Comparison of ENCODE assay signal across 23 cellular contexts in the genomic region with DNA sequence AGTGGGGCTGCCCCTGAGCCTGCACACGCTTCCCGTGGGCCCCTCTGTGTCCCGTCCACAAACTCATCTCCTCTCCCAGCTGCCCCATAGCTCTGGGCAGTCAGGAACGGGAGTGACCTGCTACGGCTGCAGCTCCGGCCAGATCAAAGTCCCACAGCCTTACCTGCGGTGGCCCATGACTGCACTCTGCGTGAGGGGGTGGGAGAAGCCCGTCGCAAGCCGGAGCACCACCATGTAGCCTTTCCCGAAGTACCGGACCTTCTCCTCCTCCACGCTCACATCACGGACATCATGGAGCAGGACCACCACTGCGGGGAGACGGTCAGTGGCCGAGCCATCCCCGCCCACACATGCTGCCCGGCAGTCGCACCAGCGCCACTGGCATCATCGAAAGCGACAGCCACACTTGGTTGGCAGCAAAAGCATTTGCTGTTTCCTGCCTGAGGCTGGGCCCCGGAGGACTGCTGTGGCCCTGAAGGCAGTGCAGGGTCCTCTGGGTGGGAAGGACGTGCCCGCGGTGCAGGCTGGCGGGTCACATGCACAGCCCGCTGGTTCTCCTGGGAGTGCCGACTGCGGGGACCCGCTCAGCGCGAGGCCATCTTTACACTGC. TPM values are rescaled to one million over a fixed set of nuclear protein-coding genes. Genes with fewer than 3 reads are reported as not detected.
A peak's percentile ranks its signal among the peaks of the same experiment; 100 is the strongest.
DNase-seq lines count a peak whose midpoint lies in the region; ATAC-seq, FAIRE-seq and TF ChIP-seq lines count a peak whose summit lies in the region.
"Had no signal": no experiment of that assay in that cellular context is flagged by ENCODE, and none has a peak within 500 bp of the region (broad histone marks: within the 10 kb centered on the region; RNA-seq: fewer than 3 reads in every experiment).

No MANE protein-coding gene starts in this region.

- in situ Hi-C loops in HepG2 (cut with HindIII; ENCODE audit: extremely low pct_ligation_motif_present, low pct_unique_long_range_greater_than_20kb), result no loop called here

- no peak for TF ChIP-seq EP300 in HepG2 (IDR thresholded peaks at IDR 0.05; ENCODE audit: low read depth in 2 of 2, low read length in 2 of 2)
- TF ChIP-seq EP300 in HepG2 (CRISPR knock-in tag; IDR thresholded peaks at IDR 0.05; ENCODE audit: borderline replicate concordance), result no peak

- no peaks in the 10 kb centered on the region for H3K27me3 ChIP-seq in BLaER1 treated with 17β-estradiol and CSF1 and Interleukin-3, amounts not matched to agents 10 nM and 100 nM
- H3K27me3 ChIP-seq in HepG2 (ENCODE audit: control insufficient read depth in 1 of 2, insufficient read depth in 2 of 2, low read length in 2 of 2), result no peaks in the 10 kb centered on the region
- H3K27me3 ChIP-seq: left lung, MG63, thyroid gland had no signal

- TF ChIP-seq CTCF in WTC11 (IDR thresholded peaks at IDR 0.05) (no peak), HepG2 (CRISPR knock-in tag; IDR thresholded peaks at IDR 0.05) (no peak)

- peak overlapping the region in 9 of 11 experiments; percentile 3 to 73 (median 56); a peak in 13 of 22 replicates for H3K9ac ChIP-seq in BLaER1 treated with 17β-estradiol and CSF1 and Interleukin-3, amounts not matched to agents 10 nM and 100 nM
- no peak overlapping the region for H3K9ac ChIP-seq in HepG2 (ENCODE audit: insufficient read depth, low read depth, low read length)

- H3K36me3 ChIP-seq in BLaER1 treated with 17β-estradiol and CSF1 and Interleukin-3, amounts not matched to agents 10 nM and 100 nM, result peaks cover 26 to 70% (median 49%) of the 10 kb centered on the region in 11 experiments; a peak in 21 of 22 replicates
- H3K36me3 ChIP-seq in HepG2 (replicated peaks in 1 of 2; ENCODE audit: control insufficient read depth in 1 of 2, insufficient read depth in 2 of 2, low read length in 2 of 2), result peaks cover 6 to 9% of the 10 kb centered on the region in 2 experiments

- H3K4me3 Mint-ChIP-seq in WTC11, result no peak overlapping the region
- H3K4me3 Mint-ChIP-seq: activated naive CD4-positive, alpha-beta T cell treated with anti-CD3 and anti-CD28 coated beads, Interleukin-2, amount 50 U/mL, for 24 hours; CD4-positive, CD25-positive, alpha-beta regulatory T cell; neural crest cell; stimulated activated effector memory CD8-positive, alpha-beta T cell treated with anti-CD3 and anti-CD28 coated beads, Interleukin-12 subunit alpha, Interleukin-12 subunit beta, amount 100 ng/mL, for 72 hours had no signal

- peaks cover 49 to 87% (median 72%) of the 10 kb centered on the region in 11 experiments for H4K20me1 ChIP-seq in BLaER1 treated with 17β-estradiol and CSF1 and Interleukin-3, amounts not matched to agents 10 nM and 100 nM
- H4K20me1 ChIP-seq in HepG2 (ENCODE audit: insufficient read depth, low read length), result no peaks in the 10 kb centered on the region

- no peaks in the 10 kb centered on the region for H3K9me3 Mint-ChIP-seq in WTC11
- H3K9me3 Mint-ChIP-seq: activated naive CD4-positive, alpha-beta T cell treated with anti-CD3 and anti-CD28 coated beads, Interleukin-2, amount 50 U/mL, for 24 hours; CD4-positive, CD25-positive, alpha-beta regulatory T cell; neural crest cell; stimulated activated effector memory CD8-positive, alpha-beta T cell treated with anti-CD3 and anti-CD28 coated beads, Interleukin-12 subunit alpha, Interleukin-12 subunit beta, amount 100 ng/mL, for 72 hours had no signal

- ATAC-seq in WTC11, result no peak
- no peak for ATAC-seq in HepG2
- ATAC-seq in GM18868 (IDR thresholded peaks at IDR 0.05; ENCODE audit: unreplicated experiment), result no peak
- ATAC-seq in HG03097 (IDR thresholded peaks at IDR 0.05; ENCODE audit: low FRiP score, unreplicated experiment), result no peak
- ATAC-seq: activated CD4-positive, CD25-positive, alpha-beta regulatory T cell treated with anti-CD3 and anti-CD28 coated beads, Interleukin-2, amount 50 U/mL, for 24 hours; left lung; mucosa of descending colon; stimulated activated effector memory CD8-positive, alpha-beta T cell treated with anti-CD3 and anti-CD28 coated beads, Interleukin-12 subunit alpha, Interleukin-12 subunit beta, amount 100 ng/mL, for 72 hours had no signal

- POLR2A ChIA-PET in WTC11 (lab: Charles Lee), result no interaction called here
- POLR2A ChIA-PET in HepG2 (lab: Yijun Ruan, JAX), result no interaction called here

- BruUV-seq in HepG2 (replicated peaks; lab: Mats Ljungman, UMichigan), result no TSS peak

- peak overlapping the region in 5 of 11 experiments; percentile 26 to 64 (median 51); a peak in 9 of 22 replicates for H3K27ac ChIP-seq in BLaER1 treated with 17β-estradiol and CSF1 and Interleukin-3, amounts not matched to agents 10 nM and 100 nM
- H3K27ac ChIP-seq in HepG2 (ENCODE audit: extremely low read length, insufficient read depth, low read length), result no peak overlapping the region
- H3K27ac ChIP-seq: SK-N-MC had no signal

- CTCF ChIA-PET in WTC11 (lab: Charles Lee), result no interaction called here
- CTCF ChIA-PET in HepG2 (lab: Yijun Ruan, JAX; ENCODE audit: low intra/inter-chr PET ratio, low total read pairs), result no interaction called here

- H3K27me3 Mint-ChIP-seq in WTC11 (ENCODE audit: low read depth), result no peaks in the 10 kb centered on the region
- H3K27me3 Mint-ChIP-seq: activated naive CD4-positive, alpha-beta T cell treated with anti-CD3 and anti-CD28 coated beads, Interleukin-2, amount 50 U/mL, for 24 hours; progenitor cell of endocrine pancreas had no signal

- H3K4me1 ChIP-seq in BLaER1 treated with 17β-estradiol and CSF1 and Interleukin-3, amounts not matched to agents 10 nM and 100 nM, result peaks cover 84 to 98% (median 96%) of the 10 kb centered on the region in 10 experiments
- H3K4me1 ChIP-seq in HepG2 (ENCODE audit: insufficient read depth, low read length), result peaks cover 5% of the 10 kb centered on the region

- H3K9me3 ChIP-seq in BLaER1 treated with 17β-estradiol and CSF1 and Interleukin-3, amounts not matched to agents 10 nM and 100 nM (replicated peaks in 1 of 11), result no peaks in the 10 kb centered on the region
- no peaks in the 10 kb centered on the region for H3K9me3 ChIP-seq in HepG2 (ENCODE audit: low read length)
- H3K9me3 ChIP-seq: left lung, MG63, mucosa of descending colon, thyroid gland had no signal

- H3K79me2 ChIP-seq in HepG2 (ENCODE audit: insufficient read depth, low read length), result peaks cover 6% of the 10 kb centered on the region

- peak overlapping the region; percentile 88 to 99 (median 94) for H3K4me2 ChIP-seq in BLaER1 treated with 17β-estradiol and CSF1 and Interleukin-3, amounts not matched to agents 10 nM and 100 nM
- H3K4me2 ChIP-seq in HepG2 (ENCODE audit: low read depth, low read length), result no peak overlapping the region

- no peak for TF ChIP-seq RAD21 in HepG2 (CRISPR knock-in tag; IDR thresholded peaks at IDR 0.05)

- intact Hi-C loops in HepG2 (cut with micrococcal nuclease; ENCODE audit: unreplicated experiment), result no loop called here

- WGBS in HepG2 (ENCODE audit: low lambda C conversion rate), result 86% methylated on average over 22 of the region's 35 CpGs

- TF ChIP-seq POLR2A in HepG2 (IDR thresholded peaks at IDR 0.05; ENCODE audit: insufficient read depth in 1 of 2, low read depth in 2 of 2, low read length in 2 of 2), result peak in 1 of 2 experiments; percentile 25; a peak in 1 of 4 replicates

- H3K27ac Mint-ChIP-seq in WTC11, result no peak overlapping the region
- H3K27ac Mint-ChIP-seq: activated naive CD4-positive, alpha-beta T cell treated with anti-CD3 and anti-CD28 coated beads, Interleukin-2, amount 50 U/mL, for 24 hours; CD4-positive, CD25-positive, alpha-beta regulatory T cell; progenitor cell of endocrine pancreas; stimulated activated effector memory CD8-positive, alpha-beta T cell treated with anti-CD3 and anti-CD28 coated beads, Interleukin-12 subunit alpha, Interleukin-12 subunit beta, amount 100 ng/mL, for 72 hours had no signal

- H2AFZ ChIP-seq in HepG2 (ENCODE audit: low read length), result no peak overlapping the region

- H3K36me3 Mint-ChIP-seq in WTC11, result peaks cover 7% of the 10 kb centered on the region
- H3K36me3 Mint-ChIP-seq: CD4-positive, CD25-positive, alpha-beta regulatory T cell had no signal

- H3K4me1 Mint-ChIP-seq in WTC11, result peaks cover 13% of the 10 kb centered on the region

- FAIRE-seq in HepG2 (lab: Jason Lieb, UNC), result no peak
- FAIRE-seq: astrocyte had no signal

- DNase-seq in WTC11 (ENCODE audit: low spot score) (no peak), HepG2 (ENCODE audit: low spot score) (no peak), GM19240 (ENCODE audit: insufficient read length, low spot score) (no peak)
- DNase-seq: activated T-cell treated with anti-CD3 and anti-CD28 coated beads, Interleukin-2, amount 50 U/mL, for 48 hours; CD4-positive, CD25-positive, alpha-beta regulatory T cell; DMS 273 treated with DMSO at 0.1 percent for 48 hours; glutamatergic neuron; MG63; NCI-H1436; NCI-H524 treated with DMSO at 0.1 percent for 48 hours had no signal

- peak overlapping the region in 7 of 10 experiments; percentile 3 to 54 (median 30); a peak in 8 of 20 replicates for H3K4me3 ChIP-seq in BLaER1 treated with 17β-estradiol and CSF1 and Interleukin-3, amounts not matched to agents 10 nM and 100 nM
- no peak overlapping the region for H3K4me3 ChIP-seq in HepG2 (replicated peaks in 1 of 3; ENCODE audit: insufficient read depth in 1 of 3, low read depth in 2 of 3, low read length in 3 of 3)
- H3K4me3 ChIP-seq: left lung, MG63, mucosa of descending colon, SK-N-MC, thyroid gland had no signal

RNA-seq across cellular contexts. Expression of gene CYBC1, which starts 6.2 kb away (rescaled TPM):
- total RNA-seq in WTC11 (2021) (61.5 to 71.7 TPM (median 65.5 TPM) in 3 replicates), HepG2 (2016; rRNA removed; fragmentation: Illumina TruSeq; extraction: Trizol) (27.1 and 43.4 TPM in 2 replicates)
- 72.9 and 78.4 TPM in 2 replicates for total RNA-seq in HepG2 (2016; cell fraction: cytosol; rRNA removed; fragmentation: Illumina TruSeq; extraction: Trizol; ENCODE audit: low read depth)
- 23.7 and 43.2 TPM in 2 replicates for total RNA-seq in HepG2 (2016; cell fraction: insoluble cytoplasmic fraction; rRNA removed; fragmentation: Illumina TruSeq; extraction: Trizol)
- total RNA-seq in HepG2 (2016; cell fraction: membrane; rRNA removed; fragmentation: Illumina TruSeq; extraction: Trizol), result 74.7 and 83.2 TPM in 2 replicates
- 38.5 and 40.4 TPM in 2 replicates for total RNA-seq in HepG2 (2016; cell fraction: nucleus; rRNA removed; fragmentation: Illumina TruSeq; extraction: Trizol)
- polyA plus RNA-seq in HepG2 (2011; rRNA removed), result 44.1 and 56.8 TPM in 2 replicates
- 43.1 and 61.0 TPM in 2 replicates for polyA plus RNA-seq in HepG2 (2011; cell fraction: cytosol; rRNA removed)
- 170 and 187 TPM in 2 replicates for polyA plus RNA-seq in HepG2 (2011; cell fraction: nucleus; rRNA removed)
- 22.9 and 33.5 TPM in 2 replicates for polyA plus RNA-seq in HepG2 (2012)
- polyA plus RNA-seq in HepG2 (2016; cell fraction: cytosol; fragmentation: Illumina TruSeq; extraction: Trizol; ENCODE audit: low read depth), result 7.9 and 8.6 TPM in 2 replicates
- 17.6 and 23.7 TPM in 2 replicates for polyA plus RNA-seq in HepG2 (2016; cell fraction: insoluble cytoplasmic fraction; fragmentation: Illumina TruSeq; extraction: Trizol; ENCODE audit: low read depth)
- polyA plus RNA-seq in HepG2 (2016; cell fraction: membrane; fragmentation: Illumina TruSeq; extraction: Trizol; ENCODE audit: low read depth), result 13.1 and 13.7 TPM in 2 replicates
- 99.7 and 100 TPM in 2 replicates for polyA plus RNA-seq in HepG2 (2016; cell fraction: nucleus; fragmentation: Illumina TruSeq; extraction: Trizol; ENCODE audit: insufficient read depth, low read depth)
- 44.8 and 70.0 TPM in 2 replicates for polyA minus RNA-seq in HepG2 (2011; rRNA and poly(A)+ RNA removed; ENCODE audit: low replicate concordance)
- polyA minus RNA-seq in HepG2 (2011; cell fraction: cytosol; rRNA and poly(A)+ RNA removed), result 34.6 and 36.4 TPM in 2 replicates
- polyA minus RNA-seq in HepG2 (2011; cell fraction: nucleus; rRNA and poly(A)+ RNA removed), result 46.0 and 49.1 TPM in 2 replicates

RNA-seq across cellular contexts. Expression of gene NARF, which starts 14.2 kb away (rescaled TPM):
- total RNA-seq in WTC11 (2021), result 96.7 to 125 TPM (median 117 TPM) in 3 replicates
- total RNA-seq in HepG2 (2016; rRNA removed; fragmentation: Illumina TruSeq; extraction: Trizol), result 61.1 and 69.8 TPM in 2 replicates
- total RNA-seq in HepG2 (2016; cell fraction: cytosol; rRNA removed; fragmentation: Illumina TruSeq; extraction: Trizol; ENCODE audit: low read depth), result 34.2 and 37.8 TPM in 2 replicates
- 63.6 and 70.0 TPM in 2 replicates for total RNA-seq in HepG2 (2016; cell fraction: insoluble cytoplasmic fraction; rRNA removed; fragmentation: Illumina TruSeq; extraction: Trizol)
- total RNA-seq in HepG2 (2016; cell fraction: membrane; rRNA removed; fragmentation: Illumina TruSeq; extraction: Trizol), result 62.0 and 64.0 TPM in 2 replicates
- 32.3 and 41.4 TPM in 2 replicates for total RNA-seq in HepG2 (2016; cell fraction: nucleus; rRNA removed; fragmentation: Illumina TruSeq; extraction: Trizol)
- polyA plus RNA-seq in HepG2 (2011; rRNA removed), result 137 and 144 TPM in 2 replicates
- 155 and 177 TPM in 2 replicates for polyA plus RNA-seq in HepG2 (2011; cell fraction: cytosol; rRNA removed)
- polyA plus RNA-seq in HepG2 (2011; cell fraction: nucleus; rRNA removed), result 165 and 174 TPM in 2 replicates
- polyA plus RNA-seq in HepG2 (2012), result 79.6 and 111 TPM in 2 replicates
- 46.7 and 48.3 TPM in 2 replicates for polyA plus RNA-seq in HepG2 (2016; cell fraction: cytosol; fragmentation: Illumina TruSeq; extraction: Trizol; ENCODE audit: low read depth)
- polyA plus RNA-seq in HepG2 (2016; cell fraction: insoluble cytoplasmic fraction; fragmentation: Illumina TruSeq; extraction: Trizol; ENCODE audit: low read depth), result 78.0 and 81.9 TPM in 2 replicates
- polyA plus RNA-seq in HepG2 (2016; cell fraction: membrane; fragmentation: Illumina TruSeq; extraction: Trizol; ENCODE audit: low read depth), result 47.5 and 59.5 TPM in 2 replicates
- polyA plus RNA-seq in HepG2 (2016; cell fraction: nucleus; fragmentation: Illumina TruSeq; extraction: Trizol; ENCODE audit: insufficient read depth, low read depth), result 89.0 and 97.4 TPM in 2 replicates
- 42.5 and 59.2 TPM in 2 replicates for polyA minus RNA-seq in HepG2 (2011; rRNA and poly(A)+ RNA removed; ENCODE audit: low replicate concordance)
- 31.3 and 38.9 TPM in 2 replicates for polyA minus RNA-seq in HepG2 (2011; cell fraction: cytosol; rRNA and poly(A)+ RNA removed)
- 31.5 and 44.4 TPM in 2 replicates for polyA minus RNA-seq in HepG2 (2011; cell fraction: nucleus; rRNA and poly(A)+ RNA removed)

RNA-seq across cellular contexts. Expression of gene OGFOD3, which starts 26.0 kb away (rescaled TPM):
- total RNA-seq in WTC11 (2021) (20.4 to 24.0 TPM (median 22.5 TPM) in 3 replicates), HepG2 (2016; rRNA removed; fragmentation: Illumina TruSeq; extraction: Trizol) (19.3 and 42.1 TPM in 2 replicates)
- total RNA-seq in HepG2 (2016; cell fraction: cytosol; rRNA removed; fragmentation: Illumina TruSeq; extraction: Trizol; ENCODE audit: low read depth), result 44.1 and 48.5 TPM in 2 replicates
- total RNA-seq in HepG2 (2016; cell fraction: insoluble cytoplasmic fraction; rRNA removed; fragmentation: Illumina TruSeq; extraction: Trizol), result 18.4 and 43.0 TPM in 2 replicates
- 47.3 and 50.8 TPM in 2 replicates for total RNA-seq in HepG2 (2016; cell fraction: membrane; rRNA removed; fragmentation: Illumina TruSeq; extraction: Trizol)
- 29.1 and 32.9 TPM in 2 replicates for total RNA-seq in HepG2 (2016; cell fraction: nucleus; rRNA removed; fragmentation: Illumina TruSeq; extraction: Trizol)
- polyA plus RNA-seq in HepG2 (2011; rRNA removed), result 40.0 and 48.0 TPM in 2 replicates
- 45.1 and 55.2 TPM in 2 replicates for polyA plus RNA-seq in HepG2 (2011; cell fraction: cytosol; rRNA removed)
- polyA plus RNA-seq in HepG2 (2011; cell fraction: nucleus; rRNA removed), result 42.8 and 53.8 TPM in 2 replicates
- 30.1 and 30.6 TPM in 2 replicates for polyA plus RNA-seq in HepG2 (2012)
- 22.8 and 30.9 TPM in 2 replicates for polyA plus RNA-seq in HepG2 (2016; cell fraction: cytosol; fragmentation: Illumina TruSeq; extraction: Trizol; ENCODE audit: low read depth)
- 20.3 and 20.6 TPM in 2 replicates for polyA plus RNA-seq in HepG2 (2016; cell fraction: insoluble cytoplasmic fraction; fragmentation: Illumina TruSeq; extraction: Trizol; ENCODE audit: low read depth)
- 24.3 and 28.8 TPM in 2 replicates for polyA plus RNA-seq in HepG2 (2016; cell fraction: membrane; fragmentation: Illumina TruSeq; extraction: Trizol; ENCODE audit: low read depth)
- polyA plus RNA-seq in HepG2 (2016; cell fraction: nucleus; fragmentation: Illumina TruSeq; extraction: Trizol; ENCODE audit: insufficient read depth, low read depth), result 57.8 and 59.9 TPM in 2 replicates
- polyA minus RNA-seq in HepG2 (2011; rRNA and poly(A)+ RNA removed; ENCODE audit: low replicate concordance), result 17.2 and 64.0 TPM in 2 replicates
- 31.0 and 31.1 TPM in 2 replicates for polyA minus RNA-seq in HepG2 (2011; cell fraction: cytosol; rRNA and poly(A)+ RNA removed)
- 16.2 and 18.9 TPM in 2 replicates for polyA minus RNA-seq in HepG2 (2011; cell fraction: nucleus; rRNA and poly(A)+ RNA removed)

RNA-seq across cellular contexts. Expression of gene HEXD, which starts 26.2 kb away (rescaled TPM):
- total RNA-seq in WTC11 (2021) (36.0 to 40.0 TPM (median 37.1 TPM) in 3 replicates), HepG2 (2016; rRNA removed; fragmentation: Illumina TruSeq; extraction: Trizol) (12.4 and 22.3 TPM in 2 replicates)
- total RNA-seq in HepG2 (2016; cell fraction: cytosol; rRNA removed; fragmentation: Illumina TruSeq; extraction: Trizol; ENCODE audit: low read depth), result 6.5 and 7.4 TPM in 2 replicates
- 9.5 and 21.5 TPM in 2 replicates for total RNA-seq in HepG2 (2016; cell fraction: insoluble cytoplasmic fraction; rRNA removed; fragmentation: Illumina TruSeq; extraction: Trizol)
- 8.1 and 9.0 TPM in 2 replicates for total RNA-seq in HepG2 (2016; cell fraction: membrane; rRNA removed; fragmentation: Illumina TruSeq; extraction: Trizol)
- total RNA-seq in HepG2 (2016; cell fraction: nucleus; rRNA removed; fragmentation: Illumina TruSeq; extraction: Trizol), result 22.1 and 27.5 TPM in 2 replicates
- 41.8 and 63.2 TPM in 2 replicates for polyA plus RNA-seq in HepG2 (2011; rRNA removed)
- polyA plus RNA-seq in HepG2 (2011; cell fraction: cytosol; rRNA removed), result 20.9 and 28.4 TPM in 2 replicates
- 726 and 860 TPM in 2 replicates for polyA plus RNA-seq in HepG2 (2011; cell fraction: nucleus; rRNA removed)
- 33.2 and 40.0 TPM in 2 replicates for polyA plus RNA-seq in HepG2 (2012)
- polyA plus RNA-seq in HepG2 (2016; cell fraction: cytosol; fragmentation: Illumina TruSeq; extraction: Trizol; ENCODE audit: low read depth), result 5.4 and 7.5 TPM in 2 replicates
- 16.9 and 19.6 TPM in 2 replicates for polyA plus RNA-seq in HepG2 (2016; cell fraction: insoluble cytoplasmic fraction; fragmentation: Illumina TruSeq; extraction: Trizol; ENCODE audit: low read depth)
- polyA plus RNA-seq in HepG2 (2016; cell fraction: membrane; fragmentation: Illumina TruSeq; extraction: Trizol; ENCODE audit: low read depth), result 6.9 and 9.6 TPM in 2 replicates
- polyA plus RNA-seq in HepG2 (2016; cell fraction: nucleus; fragmentation: Illumina TruSeq; extraction: Trizol; ENCODE audit: insufficient read depth, low read depth), result 83.7 and 89.3 TPM in 2 replicates
- polyA minus RNA-seq in HepG2 (2011; rRNA and poly(A)+ RNA removed; ENCODE audit: low replicate concordance), result 14.8 and 25.5 TPM in 2 replicates
- polyA minus RNA-seq in HepG2 (2011; cell fraction: cytosol; rRNA and poly(A)+ RNA removed), result 12.8 and 13.5 TPM in 2 replicates
- 52.1 and 55.8 TPM in 2 replicates for polyA minus RNA-seq in HepG2 (2011; cell fraction: nucleus; rRNA and poly(A)+ RNA removed)

Comparison
In these comparisons a context has a peak if more than half of its experiments do, and no peak if none do; other contexts are left out.
1. H3K4me3 ChIP-seq: peak in BLaER1 treated with 17β-estradiol and CSF1 and Interleukin-3, amounts not matched to agents 10 nM and 100 nM (7 of 10); none in HepG2 (0 of 3).